Comparison of ENCODE assay signal across 1 cellular context in the genomic region with DNA sequence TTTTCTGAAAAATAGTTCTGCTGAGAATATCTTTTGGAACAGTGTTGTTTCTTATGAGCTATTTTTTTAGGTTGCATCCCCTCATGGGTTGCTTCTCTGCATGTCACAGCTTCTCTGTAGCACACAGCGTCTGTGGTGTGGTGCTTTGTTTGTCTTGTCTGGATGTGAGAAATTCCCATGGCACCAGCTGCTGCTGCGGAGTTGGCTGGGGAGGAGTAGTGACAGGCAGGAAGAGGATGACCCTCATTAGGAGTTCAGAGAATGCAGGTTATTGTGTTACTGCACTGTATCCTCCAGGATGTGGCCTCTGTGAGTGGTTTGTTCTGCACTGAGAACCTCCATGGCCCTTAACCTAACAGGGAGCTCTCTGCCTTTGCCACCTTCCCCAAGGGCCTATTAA.
TF ChIP-seq lines count a peak whose summit lies in the region.

No MANE protein-coding gene starts in this region.

TF ChIP-seq in IMR-90, 13 proteins besides CTCF, POLR2A, EP300 and RAD21 (continued from another document):
- no peak for TF ChIP-seq MAZ (IDR thresholded peaks at IDR 0.05; ENCODE audit: borderline replicate concordance, low read depth, low read length)
- TF ChIP-seq SMC3 (IDR thresholded peaks at IDR 0.05; ENCODE audit: low read depth, low read length): no peak
- no peak for TF ChIP-seq MAFK (IDR thresholded peaks at IDR 0.05; ENCODE audit: low read depth, low read length)
- no peak for TF ChIP-seq NFE2L2 (IDR thresholded peaks at IDR 0.05; ENCODE audit: low read depth, low read length)
- TF ChIP-seq RCOR1 (IDR thresholded peaks at IDR 0.05; ENCODE audit: insufficient replicate concordance, low read length): no peak
- TF ChIP-seq, protein P1, sequence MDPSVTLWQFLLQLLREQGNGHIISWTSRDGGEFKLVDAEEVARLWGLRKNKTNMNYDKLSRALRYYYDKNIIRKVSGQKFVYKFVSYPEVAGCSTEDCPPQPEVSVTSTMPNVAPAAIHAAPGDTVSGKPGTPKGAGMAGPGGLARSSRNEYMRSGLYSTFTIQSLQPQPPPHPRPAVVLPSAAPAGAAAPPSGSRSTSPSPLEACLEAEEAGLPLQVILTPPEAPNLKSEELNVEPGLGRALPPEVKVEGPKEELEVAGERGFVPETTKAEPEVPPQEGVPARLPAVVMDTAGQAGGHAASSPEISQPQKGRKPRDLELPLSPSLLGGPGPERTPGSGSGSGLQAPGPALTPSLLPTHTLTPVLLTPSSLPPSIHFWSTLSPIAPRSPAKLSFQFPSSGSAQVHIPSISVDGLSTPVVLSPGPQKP (IDR thresholded peaks at IDR 0.05; ENCODE audit: borderline replicate concordance, low read depth, low read length): no peak
- TF ChIP-seq RFX5 (IDR thresholded peaks at IDR 0.05; ENCODE audit: low read depth, low read length): no peak
- no peak for TF ChIP-seq CHD1 (IDR thresholded peaks at IDR 0.05; ENCODE audit: low read depth, low read length)
- no peak for TF ChIP-seq FOS (IDR thresholded peaks at IDR 0.05; ENCODE audit: low read depth, low read length)
- TF ChIP-seq BHLHE40 (IDR thresholded peaks at IDR 0.05; ENCODE audit: low read depth, low read length): no peak
- TF ChIP-seq, protein P2, sequence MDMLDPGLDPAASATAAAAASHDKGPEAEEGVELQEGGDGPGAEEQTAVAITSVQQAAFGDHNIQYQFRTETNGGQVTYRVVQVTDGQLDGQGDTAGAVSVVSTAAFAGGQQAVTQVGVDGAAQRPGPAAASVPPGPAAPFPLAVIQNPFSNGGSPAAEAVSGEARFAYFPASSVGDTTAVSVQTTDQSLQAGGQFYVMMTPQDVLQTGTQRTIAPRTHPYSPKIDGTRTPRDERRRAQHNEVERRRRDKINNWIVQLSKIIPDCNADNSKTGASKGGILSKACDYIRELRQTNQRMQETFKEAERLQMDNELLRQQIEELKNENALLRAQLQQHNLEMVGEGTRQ (IDR thresholded peaks at IDR 0.05; ENCODE audit: low read depth, low read length): no peak
- no peak for TF ChIP-seq MXI1 (IDR thresholded peaks at IDR 0.05; ENCODE audit: borderline replicate concordance, low read depth, low read length)
